ENCODE assay signal across 18 cellular contexts in genomic region chr19:46189971-46190335, GRCh38. TPM values are rescaled to one million over a fixed set of nuclear protein-coding genes. Genes with fewer than 3 reads are reported as not detected.
DNase-seq lines count a peak whose midpoint lies in the region; ATAC-seq, FAIRE-seq and TF ChIP-seq lines count a peak whose summit lies in the region.
"Had no signal": no experiment of that assay in that cellular context is flagged by ENCODE, and none has a peak within 500 bp of the region (broad histone marks: within the 10 kb centered on the region; RNA-seq: fewer than 3 reads in every experiment).

No MANE protein-coding gene starts in this region.

- H2AFZ ChIP-seq in astrocyte (ENCODE audit: low read depth, low read length) (no peak overlapping the region), keratinocyte (ENCODE audit: control insufficient read depth, low read length) (no peak overlapping the region)
- H2AFZ ChIP-seq: GM23248 had no signal

- H3K4me2 ChIP-seq in astrocyte (ENCODE audit: low read length) (no peak overlapping the region), keratinocyte (ENCODE audit: control insufficient read depth, extremely low read depth, insufficient read depth, low read depth, low read length) (no peak overlapping the region)

- peaks cover 45% of the 10 kb centered on the region for H3K4me1 Mint-ChIP-seq in astrocyte (ENCODE audit: low read depth, unreplicated experiment)
- H3K4me1 Mint-ChIP-seq in natural killer cell: no peaks in the 10 kb centered on the region
- peaks cover 8% of the 10 kb centered on the region for H3K4me1 Mint-ChIP-seq in activated CD4-positive, alpha-beta T cell treated with anti-CD3 and anti-CD28 coated beads, Interleukin-2, amount 10 ng/mL, durations not matched to agents 24 days and 14 days

- dilution Hi-C loops in keratinocyte (cut with MboI; ENCODE audit: extremely low pct_ligation_motif_present, low sequenced_read_pairs): no loop called here

- H3K9me1 ChIP-seq in keratinocyte (ENCODE audit: control insufficient read depth, extremely low read depth, insufficient read depth, low read length): no peaks in the 10 kb centered on the region

- H3K36me3 ChIP-seq in astrocyte (ENCODE audit: insufficient read depth, low read length) (no peaks in the 10 kb centered on the region), keratinocyte (ENCODE audit: control insufficient read depth in 2 of 2, extremely low read depth in 1 of 2, insufficient read depth in 2 of 2, low read length in 2 of 2) (no peaks in the 10 kb centered on the region), right lobe of liver (no peaks in the 10 kb centered on the region), esophagus squamous epithelium (no peaks in the 10 kb centered on the region)

- no peaks in the 10 kb centered on the region for H3K79me2 ChIP-seq in astrocyte (ENCODE audit: insufficient read depth, low read length)
- no peaks in the 10 kb centered on the region for H3K79me2 ChIP-seq in keratinocyte (ENCODE audit: control insufficient read depth, insufficient read depth, low read length)

- H4K20me1 ChIP-seq in astrocyte (ENCODE audit: insufficient read depth, low read length): no peaks in the 10 kb centered on the region
- no peaks in the 10 kb centered on the region for H4K20me1 ChIP-seq in keratinocyte (ENCODE audit: control insufficient read depth, extremely low read depth, insufficient read depth, low read length)

- peaks cover 47% of the 10 kb centered on the region for H3K27me3 ChIP-seq in astrocyte (ENCODE audit: insufficient read depth, low read length)
- no peaks in the 10 kb centered on the region for H3K27me3 ChIP-seq in keratinocyte (ENCODE audit: control insufficient read depth, extremely low read depth, insufficient read depth, low read length)
- H3K27me3 ChIP-seq in right lobe of liver: no peaks in the 10 kb centered on the region
- peaks cover 0 to 35% (median 0%) of the 10 kb centered on the region in 4 donors for H3K27me3 ChIP-seq in esophagus squamous epithelium

- FAIRE-seq in astrocyte (lab: Jason Lieb, UNC): no peak
- FAIRE-seq in keratinocyte (lab: Jason Lieb, UNC): peak; percentile 23
- FAIRE-seq: GM12892, H54, HTR-8/SVneo had no signal

- H3K27ac Mint-ChIP-seq in astrocyte (ENCODE audit: unreplicated experiment) (peak overlapping the region; percentile 47), natural killer cell (no peak overlapping the region)
- no peak overlapping the region for H3K27ac Mint-ChIP-seq in activated CD4-positive, alpha-beta T cell treated with anti-CD3 and anti-CD28 coated beads, Interleukin-2, amount 10 ng/mL, durations not matched to agents 24 days and 14 days
- H3K27ac Mint-ChIP-seq: CD4-positive, alpha-beta T cell had no signal

- H3K4me3 ChIP-seq in astrocyte (ENCODE audit: insufficient read depth, low read depth, low read length): no peak overlapping the region
- H3K4me3 ChIP-seq in keratinocyte (ENCODE audit: control insufficient read depth in 2 of 3, extremely low read depth in 1 of 3, insufficient read depth in 2 of 3, low read depth in 1 of 3, low read length in 3 of 3): no peak overlapping the region
- no peak overlapping the region for H3K4me3 ChIP-seq in right lobe of liver
- no peak overlapping the region for H3K4me3 ChIP-seq in esophagus squamous epithelium
- H3K4me3 ChIP-seq: GM23248 had no signal

- TF ChIP-seq POLR2A in right lobe of liver (IDR thresholded peaks at IDR 0.05) (no peak), esophagus squamous epithelium (IDR thresholded peaks at IDR 0.05) (no peak)

- H3K36me3 Mint-ChIP-seq in astrocyte (ENCODE audit: low read depth, unreplicated experiment): peaks cover 2% of the 10 kb centered on the region
- H3K36me3 Mint-ChIP-seq in natural killer cell: no peaks in the 10 kb centered on the region
- H3K36me3 Mint-ChIP-seq in activated CD4-positive, alpha-beta T cell treated with anti-CD3 and anti-CD28 coated beads, Interleukin-2, amount 10 ng/mL, durations not matched to agents 24 days and 14 days (ENCODE audit: low read depth): no peaks in the 10 kb centered on the region

- intact Hi-C loops in right lobe of liver (cut with DNase I): loop anchor here (5.0 to 10.0 kb wide), 3 partner anchors 75 to 108 kb away; no protein-coding TSS in a partner anchor
- intact Hi-C loops in natural killer cell (cut with micrococcal nuclease): no loop called here
- intact Hi-C loops in esophagus squamous epithelium (cut with DNase I): loop anchor here (5.0 to 10.0 kb wide), 2 partner anchors 75 to 108 kb away; no protein-coding TSS in a partner anchor
- intact Hi-C loops in activated CD4-positive, alpha-beta T cell treated with anti-CD3 and anti-CD28 coated beads, Interleukin-2, amount 10 ng/mL, durations not matched to agents 24 days and 14 days (cut with micrococcal nuclease): loop anchor here (1.0 to 2.0 kb wide), 4 partner anchors 75 to 160 kb away; no protein-coding TSS in a partner anchor

- H3K4me1 ChIP-seq in astrocyte (ENCODE audit: insufficient read depth, low read length) (peaks cover 14% of the 10 kb centered on the region), keratinocyte (ENCODE audit: control insufficient read depth, extremely low read depth, insufficient read depth, low read length) (peaks cover 28% of the 10 kb centered on the region), right lobe of liver (peaks cover 0 to 38% (median 15%) of the 10 kb centered on the region in 4 donors), esophagus squamous epithelium (peaks cover 0 to 22% (median 4%) of the 10 kb centered on the region in 3 donors)

- H3K27me3 Mint-ChIP-seq in astrocyte (ENCODE audit: low read depth, unreplicated experiment) (peaks cover 4% of the 10 kb centered on the region), natural killer cell (ENCODE audit: low read depth in 2 of 2) (peaks cover 22 to 52% of the 10 kb centered on the region in 2 donors)
- peaks cover 38% of the 10 kb centered on the region for H3K27me3 Mint-ChIP-seq in activated CD4-positive, alpha-beta T cell treated with anti-CD3 and anti-CD28 coated beads, Interleukin-2, amount 10 ng/mL, durations not matched to agents 24 days and 14 days

- TF ChIP-seq CTCF in astrocyte (IDR thresholded peaks at IDR 0.05; ENCODE audit: insufficient read depth, low read depth, low read length) (no peak), keratinocyte (optimal IDR thresholded peaks at IDR 0.05 in 1 of 3, IDR thresholded peaks at IDR 0.05 in 1 of 3, conservative IDR thresholded peaks at IDR 0.05 in 1 of 3; ENCODE audit: extremely low read depth in 1 of 3, insufficient read depth in 2 of 3, low read length in 3 of 3) (no peak), right lobe of liver (IDR thresholded peaks at IDR 0.05) (no peak), natural killer cell (IDR thresholded peaks at IDR 0.05) (no peak), esophagus squamous epithelium (IDR thresholded peaks at IDR 0.05) (no peak)

- ATAC-seq in right lobe of liver (peak; percentile 62 to 85 (median 66)), natural killer cell (no peak)

- H3K9me3 Mint-ChIP-seq in astrocyte (ENCODE audit: unreplicated experiment): no peaks in the 10 kb centered on the region
- no peaks in the 10 kb centered on the region for H3K9me3 Mint-ChIP-seq in natural killer cell
- H3K9me3 Mint-ChIP-seq in activated CD4-positive, alpha-beta T cell treated with anti-CD3 and anti-CD28 coated beads, Interleukin-2, amount 10 ng/mL, durations not matched to agents 24 days and 14 days: no peaks in the 10 kb centered on the region
- H3K9me3 Mint-ChIP-seq: CD4-positive, alpha-beta T cell had no signal

- 8% methylated on average over 2 of the region's 3 CpGs for WGBS in right lobe of liver (ENCODE audit: insufficient coverage, low coverage, low lambda C conversion rate, missing lambda C conversion rate)
- WGBS in esophagus squamous epithelium, 2 donors: 24 to 44% methylated on average over 3 of the region's 3 CpGs

- DNase-seq in astrocyte (ENCODE audit: low read depth): no peak
- DNase-seq in keratinocyte (ENCODE audit: low read depth, low spot score): no peak
- peak; percentile 52 to 85 (median 73) for DNase-seq in right lobe of liver
- no peak for DNase-seq in natural killer cell
- DNase-seq in AG08396 (ENCODE audit: low spot score): no peak
- DNase-seq in esophagus squamous epithelium (lab: John Stamatoyannopoulos, UW): no peak
- DNase-seq in activated CD4-positive, alpha-beta T cell treated with anti-CD3 and anti-CD28 coated beads, Interleukin-2, amount 10 ng/mL, durations not matched to agents 24 days and 14 days: no peak
- DNase-seq: GDM1 had no signal

- H3K4me3 Mint-ChIP-seq in astrocyte (ENCODE audit: unreplicated experiment) (no peak overlapping the region), natural killer cell (no peak overlapping the region)
- no peak overlapping the region for H3K4me3 Mint-ChIP-seq in activated CD4-positive, alpha-beta T cell treated with anti-CD3 and anti-CD28 coated beads, Interleukin-2, amount 10 ng/mL, durations not matched to agents 24 days and 14 days
- H3K4me3 Mint-ChIP-seq: CD4-positive, alpha-beta T cell had no signal

- H3K9me3 ChIP-seq in astrocyte (ENCODE audit: insufficient read depth, low read depth, low read length): no peaks in the 10 kb centered on the region
- no peaks in the 10 kb centered on the region for H3K9me3 ChIP-seq in keratinocyte (ENCODE audit: control insufficient read depth, low read depth, low read length)
- no peaks in the 10 kb centered on the region for H3K9me3 ChIP-seq in right lobe of liver
- no peaks in the 10 kb centered on the region for H3K9me3 ChIP-seq in esophagus squamous epithelium
- H3K9me3 ChIP-seq: Caco-2 had no signal

- H3K9ac ChIP-seq in astrocyte (ENCODE audit: low read length): no peak overlapping the region
- no peak overlapping the region for H3K9ac ChIP-seq in keratinocyte (ENCODE audit: control insufficient read depth, extremely low read depth, insufficient read depth, low read length)
- H3K9ac ChIP-seq: GM23248 had no signal

- H3K27ac ChIP-seq in astrocyte (ENCODE audit: low read depth, low read length): no peak overlapping the region
- H3K27ac ChIP-seq in keratinocyte (ENCODE audit: control insufficient read depth, insufficient read depth, low read length): no peak overlapping the region
- peak overlapping the region; percentile 25 to 94 (median 90) for H3K27ac ChIP-seq in right lobe of liver
- H3K27ac ChIP-seq in esophagus squamous epithelium: no peak overlapping the region
- H3K27ac ChIP-seq: C4-2B, GM23248 had no signal

RNA-seq across cellular contexts. Expression of gene IGFL1, which starts 39.6 kb away (rescaled TPM):
- total RNA-seq in astrocyte (not detected in 2 replicates), right lobe of liver (not detected), natural killer cell (not detected), esophagus squamous epithelium (10 to 100 TPM in 3 of 4 donors, 1 to 10 TPM in 1; 2.9 to 46.0 (median 22.0) TPM)
- polyA plus RNA-seq in keratinocyte: 14.0 to 86.6 TPM (median 21.3 TPM) in 3 replicates
- 176 TPM for polyA plus RNA-seq in keratinocyte (2011; ENCODE audit: low read depth)
- polyA plus RNA-seq in keratinocyte (2011; cell fraction: cytosol; rRNA removed): 43.5 and 56.0 TPM in 2 replicates
- polyA plus RNA-seq in keratinocyte (2011; cell fraction: nucleus; rRNA removed): 37.3 and 41.1 TPM in 2 replicates
- 17.2 and 447 TPM in 2 replicates for polyA plus RNA-seq in keratinocyte (2012; ENCODE audit: low replicate concordance)
- 11.8 to 106 TPM (median 30.7 TPM) in 3 replicates for polyA minus RNA-seq in keratinocyte
- 32.8 TPM for polyA minus RNA-seq in keratinocyte (2011; cell fraction: cytosol; rRNA and poly(A)+ RNA removed)
- 16.1 and 18.7 TPM in 2 replicates for polyA minus RNA-seq in keratinocyte (2011; cell fraction: nucleus; rRNA and poly(A)+ RNA removed)
- not detected in 2 replicates for total RNA-seq in activated CD4-positive, alpha-beta T cell treated with anti-CD3 and anti-CD28 coated beads, Interleukin-2, amount 10 ng/mL, durations not matched to agents 24 days and 14 days
- total RNA-seq: Caco-2; CD4-positive, alpha-beta T cell; Daoy; GM23248 had no signal
- polyA plus RNA-seq: BJ, GM23248 had no signal

RNA-seq across cellular contexts. Expression of gene IGFL2, which starts 41.9 kb away (rescaled TPM):
- total RNA-seq in astrocyte (9.8 and 11.3 TPM in 2 replicates), right lobe of liver (not detected), natural killer cell (not detected), esophagus squamous epithelium (not detected)
- 2.9 to 16.2 TPM (median 7.1 TPM) in 3 replicates for polyA plus RNA-seq in keratinocyte
- 17.9 TPM for polyA plus RNA-seq in keratinocyte (2011; ENCODE audit: low read depth)
- 5.8 and 6.2 TPM in 2 replicates for polyA plus RNA-seq in keratinocyte (2011; cell fraction: cytosol; rRNA removed)
- polyA plus RNA-seq in keratinocyte (2011; cell fraction: nucleus; rRNA removed): 2.6 and 5.8 TPM in 2 replicates
- polyA plus RNA-seq in keratinocyte (2012; ENCODE audit: low replicate concordance): 3.2 and 59.5 TPM in 2 replicates
- polyA minus RNA-seq in keratinocyte: 4.1 to 10.4 TPM (median 7.2 TPM) in 3 replicates
- polyA minus RNA-seq in keratinocyte (2011; cell fraction: cytosol; rRNA and poly(A)+ RNA removed): 7.9 TPM
- 4.3 and 4.7 TPM in 2 replicates for polyA minus RNA-seq in keratinocyte (2011; cell fraction: nucleus; rRNA and poly(A)+ RNA removed)
- 0.33 and 0.40 TPM in 2 replicates for total RNA-seq in activated CD4-positive, alpha-beta T cell treated with anti-CD3 and anti-CD28 coated beads, Interleukin-2, amount 10 ng/mL, durations not matched to agents 24 days and 14 days
- total RNA-seq: A172; CD4-positive, alpha-beta T cell; Daoy; GM23248 had no signal
- polyA plus RNA-seq: BJ, GM23248 had no signal

Comparison
In these comparisons a context has a peak if more than half of its experiments do, and no peak if none do; other contexts are left out.
1. DNase-seq: peak in right lobe of liver (3 of 3); none in astrocyte (single experiment), keratinocyte (single experiment), natural killer cell (single experiment), AG08396 (single experiment), esophagus squamous epithelium (single experiment) and activated CD4-positive, alpha-beta T cell treated with anti-CD3 and anti-CD28 coated beads, Interleukin-2, amount 10 ng/mL, durations not matched to agents 24 days and 14 days (single experiment).
2. H3K27ac ChIP-seq: peak in right lobe of liver (3 of 3); none in astrocyte (single experiment), keratinocyte (single experiment) and esophagus squamous epithelium (0 of 4).
3. ATAC-seq: peak in right lobe of liver (4 of 4); none in natural killer cell (0 of 3).